Comparison of ENCODE assay signal across 8 cellular contexts in the genomic region with DNA sequence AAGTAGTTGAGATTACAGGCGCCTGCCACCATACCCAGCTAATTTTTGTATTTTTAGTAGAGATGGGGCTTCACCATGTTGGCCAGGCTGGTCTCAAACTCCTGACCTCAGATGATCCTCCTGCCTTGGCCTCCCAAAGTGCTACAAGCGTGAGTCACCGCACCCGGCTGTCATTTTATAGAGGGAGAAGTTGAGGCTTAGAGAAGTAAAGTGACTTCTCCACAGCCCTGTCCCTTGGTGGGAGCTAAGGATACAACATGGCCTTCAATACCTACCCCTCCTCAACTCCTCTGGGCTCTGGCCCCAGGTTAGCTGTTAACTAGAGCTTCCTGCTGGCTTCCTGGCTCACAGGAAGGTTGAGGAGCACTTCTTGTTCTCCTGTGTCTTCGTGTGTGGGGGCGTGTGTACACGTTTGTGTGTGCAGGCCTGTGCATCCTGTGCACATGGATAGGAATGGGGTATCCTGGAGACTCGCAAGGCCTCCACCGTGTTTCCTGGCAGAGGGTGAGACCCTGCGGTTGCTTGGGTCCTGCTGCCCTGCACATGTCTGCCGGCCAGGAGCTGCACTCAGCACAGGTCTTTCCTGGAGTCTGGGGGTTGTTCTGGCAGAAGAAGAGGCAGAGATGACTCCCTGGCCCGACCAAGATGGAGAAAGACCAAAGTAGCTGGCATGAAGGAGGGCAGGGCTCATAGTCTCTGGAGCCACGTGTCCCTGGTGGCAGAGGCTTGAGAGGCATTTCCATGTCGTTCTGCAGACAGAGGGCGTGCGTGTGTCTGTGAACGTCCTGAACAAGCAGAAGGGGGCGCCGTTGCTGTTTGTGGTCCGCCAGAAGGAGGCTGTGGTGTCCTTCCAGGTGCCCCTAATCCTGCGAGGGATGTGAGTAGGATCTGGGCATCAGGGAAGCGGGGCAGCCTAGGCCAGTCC. TPM values are rescaled to one million over a fixed set of nuclear protein-coding genes. Genes with fewer than 3 reads are reported as not detected.
DNase-seq lines count a peak whose midpoint lies in the region; ATAC-seq and TF ChIP-seq lines count a peak whose summit lies in the region.

No MANE protein-coding gene starts in this region.

- CTCF ChIA-PET in RWPE1 (lab: Yijun Ruan, JAX), result interaction anchor here (0.6 to 0.8 kb wide), 3 partner anchors 47 to 245 kb away, joined by 3 to 5 read pairs (median 4); no protein-coding TSS in a partner anchor

- TF ChIP-seq POLR2A in right lobe of liver (IDR thresholded peaks at IDR 0.05), result no peak

- H3K27ac ChIP-seq in WERI-Rb-1, result no peak overlapping the region
- H3K27ac ChIP-seq in right lobe of liver, result peak overlapping the region in 1 of 3 donors; percentile 97
- no peak overlapping the region for H3K27ac ChIP-seq in RWPE1

- H3K27me3 ChIP-seq in Loucy (ENCODE audit: insufficient read depth, low read length, poor library complexity, severe bottlenecking), result no peaks in the 10 kb centered on the region
- no peaks in the 10 kb centered on the region for H3K27me3 ChIP-seq in WERI-Rb-1 (ENCODE audit: insufficient read depth, low read depth, severe bottlenecking)
- H3K27me3 ChIP-seq in right lobe of liver, result no peaks in the 10 kb centered on the region

- H3K36me3 ChIP-seq in Loucy (ENCODE audit: insufficient read depth, low read length), result no peaks in the 10 kb centered on the region
- H3K36me3 ChIP-seq in WERI-Rb-1, result peaks cover 22% of the 10 kb centered on the region
- peaks cover 0 to 28% (median 9%) of the 10 kb centered on the region in 4 donors for H3K36me3 ChIP-seq in right lobe of liver

- intact Hi-C loops in right lobe of liver (cut with DNase I), result no loop called here

- TF ChIP-seq CTCF in GM12864 (IDR thresholded peaks at IDR 0.05; ENCODE audit: low read depth, low read length, missing control alignments), result peak; percentile 92
- peak; percentile 78 for TF ChIP-seq CTCF in Loucy (conservative IDR thresholded peaks at IDR 0.05; ENCODE audit: low read length)
- TF ChIP-seq CTCF in WERI-Rb-1 (IDR thresholded peaks at IDR 0.05; ENCODE audit: low read depth, low read length), result peak; percentile 97
- peak; percentile 29 to 41 (median 36) for TF ChIP-seq CTCF in right lobe of liver (IDR thresholded peaks at IDR 0.05)
- no peak for TF ChIP-seq CTCF in RWPE1 (conservative IDR thresholded peaks at IDR 0.05; ENCODE audit: low read depth)

- H3K4me2 ChIP-seq in Loucy (ENCODE audit: low read depth, low read length, poor library complexity, severe bottlenecking), result peak overlapping the region; percentile 97

- WGBS in right lobe of liver (ENCODE audit: insufficient coverage, low coverage, low lambda C conversion rate, missing lambda C conversion rate), result 44% methylated on average over 5 of the region's 22 CpGs

- POLR2A ChIA-PET in RWPE1 (lab: Yijun Ruan, JAX; ENCODE audit: low non-redundant PET), result no interaction called here

- H4K20me1 ChIP-seq in Loucy (ENCODE audit: insufficient read depth, low read length, poor library complexity, severe bottlenecking), result no peaks in the 10 kb centered on the region

- peaks cover 5% of the 10 kb centered on the region; the same call in 1 of the 2 replicates for H3F3A ChIP-seq in Loucy (ENCODE audit: low read depth)

- ATAC-seq in right lobe of liver, result peak in 2 of 4 donors; percentile 4 to 6

- peaks cover 22% of the 10 kb centered on the region for H3K4me1 ChIP-seq in Loucy (ENCODE audit: insufficient read depth, low read length, poor library complexity, severe bottlenecking)
- H3K4me1 ChIP-seq in right lobe of liver, result peaks cover 0 to 22% (median 5%) of the 10 kb centered on the region in 4 donors

- peak overlapping the region; percentile 71 for H2AFZ ChIP-seq in Loucy (ENCODE audit: low read length)

- no peaks in the 10 kb centered on the region for H3K79me2 ChIP-seq in Loucy (ENCODE audit: insufficient read depth, low read length)

- H3K9me3 ChIP-seq in Loucy (ENCODE audit: insufficient read depth, low read depth, low read length), result no peaks in the 10 kb centered on the region
- H3K9me3 ChIP-seq in WERI-Rb-1 (ENCODE audit: severe bottlenecking), result no peaks in the 10 kb centered on the region
- no peaks in the 10 kb centered on the region for H3K9me3 ChIP-seq in right lobe of liver

- H3K9ac ChIP-seq in Loucy (ENCODE audit: low read depth, low read length, poor library complexity, severe bottlenecking), result peak overlapping the region; percentile 71

- no peaks in the 10 kb centered on the region for H3K9me2 ChIP-seq in Loucy (replicated peaks; ENCODE audit: low read depth, low read length)

- H3K4me3 ChIP-seq in GM12864 (ENCODE audit: low read depth, low read length), result no peak overlapping the region
- peak overlapping the region; percentile 76 for H3K4me3 ChIP-seq in Loucy (ENCODE audit: low read length, poor library complexity, severe bottlenecking)
- no peak overlapping the region for H3K4me3 ChIP-seq in WERI-Rb-1 (ENCODE audit: low read depth, low read length)
- no peak overlapping the region for H3K4me3 ChIP-seq in right lobe of liver

- DNase-seq in GM12864 (ENCODE audit: low read depth), result peak; percentile 62
- DNase-seq in WERI-Rb-1, result peak; percentile 89
- DNase-seq in cerebellum (ENCODE audit: low spot score), result peak; percentile 53
- DNase-seq in right lobe of liver, result peak in 2 of 3 donors; percentile 54 to 66
- DNase-seq in stimulated activated CD4-positive, alpha-beta T cell treated with anti-CD3 and anti-CD28 coated beads, Interleukin-4, amount 100 ng/mL, for 1 hour, result peak; percentile 53
- no peak for DNase-seq in RWPE1 (ENCODE audit: low spot score)
- DNase-seq in NCI-H2171 treated with DMSO at 0.1 percent for 48 hours (lab: John Stamatoyannopoulos, UW), result no peak

RNA-seq across cellular contexts. Expression of gene SIDT2, which starts 2.4 kb away (rescaled TPM):
- 19.6 TPM for total RNA-seq in cerebellum
- total RNA-seq in right lobe of liver, result 10 to 100 TPM; 24.6 to 49.9 (median 35.5) TPM

RNA-seq across cellular contexts. Expression of gene TAGLN, which starts 18.2 kb away (rescaled TPM):
- total RNA-seq in cerebellum (9.5 TPM), right lobe of liver (100 to 1,000 TPM in 4 of 6 experiments, 10 to 100 TPM in 2; 41.2 to 158 (median 112) TPM)

RNA-seq across cellular contexts. Expression of gene PAFAH1B2, which starts 36.8 kb away (rescaled TPM):
- total RNA-seq in cerebellum (135 TPM), right lobe of liver (10 to 100 TPM; 22.2 to 39.1 (median 29.3) TPM)

RNA-seq across cellular contexts. Expression of gene PCSK7, which starts 51.0 kb away (rescaled TPM):
- 35.7 TPM for total RNA-seq in cerebellum
- 10 to 100 TPM; 19.3 to 28.5 (median 25.8) TPM for total RNA-seq in right lobe of liver

RNA-seq across cellular contexts. Expression of gene RNF214, which starts 51.5 kb away (rescaled TPM):
- total RNA-seq in cerebellum (26.3 TPM), right lobe of liver (1 to 10 TPM; 5.6 to 9.4 (median 7.3) TPM)

Comparison
In these comparisons a context has a peak if more than half of its experiments do, and no peak if none do; other contexts are left out.
1. DNase-seq: peak in GM12864 (single experiment), WERI-Rb-1 (single experiment), cerebellum (single experiment), right lobe of liver (2 of 3) and stimulated activated CD4-positive, alpha-beta T cell treated with anti-CD3 and anti-CD28 coated beads, Interleukin-4, amount 100 ng/mL, for 1 hour (single experiment); none in RWPE1 (single experiment) and NCI-H2171 treated with DMSO at 0.1 percent for 48 hours (single experiment).